In the genomic region with DNA sequence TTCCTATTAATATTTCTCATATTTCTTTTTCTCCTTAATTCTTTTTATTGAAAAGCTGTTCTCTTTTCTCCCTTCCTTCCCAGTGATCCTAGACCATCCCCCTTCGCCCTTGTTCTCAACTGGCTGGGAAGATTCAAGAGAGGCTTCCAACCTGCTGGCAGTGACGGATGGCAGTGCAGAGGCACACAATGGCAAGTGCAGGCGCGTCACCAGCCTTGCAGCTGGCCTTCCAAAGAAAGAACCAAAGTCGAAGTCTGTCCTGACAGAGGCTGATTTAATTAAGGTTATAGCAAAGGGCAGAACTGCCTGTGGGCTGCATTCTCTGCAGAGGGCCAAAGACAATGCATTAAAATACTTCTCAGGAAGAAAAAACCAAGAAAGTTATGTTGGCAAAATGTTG, we compare ENCODE assay signal across 1 cellular context.
TF ChIP-seq lines count a peak whose summit lies in the region.

No MANE protein-coding gene starts in this region.

TF ChIP-seq in H1, 55 proteins besides CTCF, POLR2A, EP300 and RAD21:
- TF ChIP-seq EGR1 (IDR thresholded peaks at IDR 0.05; ENCODE audit: borderline replicate concordance, low read depth, low read length) (no peak), PHF8 (conservative IDR thresholded peaks at IDR 0.05; ENCODE audit: low read depth, low read length) (no peak), SIN3A (conservative IDR thresholded peaks at IDR 0.05 in 1 of 2, IDR thresholded peaks at IDR 0.05 in 1 of 2; ENCODE audit: low read depth in 1 of 2, low read length in 2 of 2) (peak in 1 of 2 experiments; percentile 68; a peak in 1 of 4 replicates), KDM4A (IDR thresholded peaks at IDR 0.05; ENCODE audit: low read depth, low read length, severe bottlenecking) (no peak), CREB1 (IDR thresholded peaks at IDR 0.05) (peak; percentile 56)
